Comparison of ENCODE assay signal across 10 cellular contexts in genomic region chr16:89314357-89314756, GRCh38.
DNase-seq lines count a peak whose midpoint lies in the region; ATAC-seq and TF ChIP-seq lines count a peak whose summit lies in the region.
"Had no signal": no experiment of that assay in that cellular context is flagged by ENCODE, and none has a peak within 500 bp of the region (broad histone marks: within the 10 kb centered on the region; RNA-seq: fewer than 3 reads in every experiment).

No MANE protein-coding gene starts in this region.

- no peak for TF ChIP-seq EP300 in esophagus muscularis mucosa (IDR thresholded peaks at IDR 0.05)

- peak overlapping the region; percentile 86 for H3K4me3 Mint-ChIP-seq in natural killer cell treated with Interleukin-12 subunit alpha and Interleukin-12 subunit beta and Interleukin-15 and Interleukin-18, amount 100 ng/mL, for 72 hours

- ATAC-seq in natural killer cell treated with Interleukin-12 subunit alpha and Interleukin-12 subunit beta and Interleukin-15 and Interleukin-18, amount 100 ng/mL, for 72 hours: no peak

- no peak overlapping the region for H3K4me3 ChIP-seq in BLaER1 treated with 17β-estradiol and CSF1 and Interleukin-3, amounts not matched to agents 10 nM and 100 nM
- H3K4me3 ChIP-seq in H7 (ENCODE audit: insufficient read depth, low read depth, low read length) (no peak overlapping the region), esophagus muscularis mucosa (no peak overlapping the region)

- 0 out of 22 replicates have a peak overlapping the region, but pooled peaks of 3 of the 11 experiments have one; percentile 8 to 23 (median 17) for H3K9ac ChIP-seq in BLaER1 treated with 17β-estradiol and CSF1 and Interleukin-3, amounts not matched to agents 10 nM and 100 nM

- peak overlapping the region; percentile 81 to 93 for H3K27ac Mint-ChIP-seq in natural killer cell treated with Interleukin-12 subunit alpha and Interleukin-12 subunit beta and Interleukin-15 and Interleukin-18, amount 100 ng/mL, for 72 hours

- TF ChIP-seq CTCF in esophagus muscularis mucosa (IDR thresholded peaks at IDR 0.05): no peak

- no peaks in the 10 kb centered on the region for H3K9me3 ChIP-seq in BLaER1 treated with 17β-estradiol and CSF1 and Interleukin-3, amounts not matched to agents 10 nM and 100 nM (replicated peaks in 1 of 11)
- H3K9me3 ChIP-seq in esophagus muscularis mucosa: no peaks in the 10 kb centered on the region
- H3K9me3 ChIP-seq: BE2C had no signal

- peaks cover 67 to 85% (median 71%) of the 10 kb centered on the region in 10 experiments for H3K4me1 ChIP-seq in BLaER1 treated with 17β-estradiol and CSF1 and Interleukin-3, amounts not matched to agents 10 nM and 100 nM
- H3K4me1 ChIP-seq in esophagus muscularis mucosa: peaks cover 51 to 72% (median 68%) of the 10 kb centered on the region in 4 donors

- intact Hi-C loops in esophagus muscularis mucosa (cut with DNase I): no loop called here

- no peak overlapping the region for H3K27ac ChIP-seq in BLaER1 treated with 17β-estradiol and CSF1 and Interleukin-3, amounts not matched to agents 10 nM and 100 nM
- H3K27ac ChIP-seq in angular gyrus (ENCODE audit: low read depth, low read length): peak overlapping the region; percentile 72
- no peak overlapping the region for H3K27ac ChIP-seq in esophagus muscularis mucosa (replicated peaks in 1 of 4)

- H3K9me3 Mint-ChIP-seq in natural killer cell treated with Interleukin-12 subunit alpha and Interleukin-12 subunit beta and Interleukin-15 and Interleukin-18, amount 100 ng/mL, for 72 hours: no peaks in the 10 kb centered on the region

- no peaks in the 10 kb centered on the region for H3K36me3 Mint-ChIP-seq in natural killer cell treated with Interleukin-12 subunit alpha and Interleukin-12 subunit beta and Interleukin-15 and Interleukin-18, amount 100 ng/mL, for 72 hours

- H3K27me3 Mint-ChIP-seq in natural killer cell treated with Interleukin-12 subunit alpha and Interleukin-12 subunit beta and Interleukin-15 and Interleukin-18, amount 100 ng/mL, for 72 hours: no peaks in the 10 kb centered on the region

- TF ChIP-seq POLR2A in esophagus muscularis mucosa (IDR thresholded peaks at IDR 0.05; ENCODE audit: low read depth): no peak

- peaks cover 52 to 92% (median 85%) of the 10 kb centered on the region in 11 experiments for H3K36me3 ChIP-seq in BLaER1 treated with 17β-estradiol and CSF1 and Interleukin-3, amounts not matched to agents 10 nM and 100 nM
- peaks cover 4% of the 10 kb centered on the region for H3K36me3 ChIP-seq in H7 (replicated peaks; ENCODE audit: control insufficient read depth, insufficient read depth, low read length)
- peaks cover 16 to 32% (median 26%) of the 10 kb centered on the region in 4 donors for H3K36me3 ChIP-seq in esophagus muscularis mucosa

- peaks cover 100% of the 10 kb centered on the region in 11 experiments for H4K20me1 ChIP-seq in BLaER1 treated with 17β-estradiol and CSF1 and Interleukin-3, amounts not matched to agents 10 nM and 100 nM

- H3K27me3 ChIP-seq in BLaER1 treated with 17β-estradiol and CSF1 and Interleukin-3, amounts not matched to agents 10 nM and 100 nM: no peaks in the 10 kb centered on the region
- H3K27me3 ChIP-seq in H7 (ENCODE audit: control insufficient read depth, insufficient read depth, low read length) (no peaks in the 10 kb centered on the region), esophagus muscularis mucosa (no peaks in the 10 kb centered on the region)
- H3K27me3 ChIP-seq: BE2C had no signal

- peaks cover 68 to 72% of the 10 kb centered on the region in 2 donors for H3K4me1 Mint-ChIP-seq in natural killer cell treated with Interleukin-12 subunit alpha and Interleukin-12 subunit beta and Interleukin-15 and Interleukin-18, amount 100 ng/mL, for 72 hours (ENCODE audit: low read depth in 2 of 2)

- DNase-seq in T-helper 22 cell (ENCODE audit: low read depth) (peak; percentile 56), H7 (no peak), GM03348 (ENCODE audit: low spot score) (no peak), esophagus muscularis mucosa (ENCODE audit: extremely low spot score) (no peak), NCI-H1694 (lab: John Stamatoyannopoulos, UW) (no peak)
- no peak for DNase-seq in natural killer cell treated with Interleukin-12 subunit alpha and Interleukin-12 subunit beta and Interleukin-15 and Interleukin-18, amount 100 ng/mL, for 72 hours (ENCODE audit: low spot score)
- DNase-seq: BE2C, NCI-H774 had no signal

- H3K4me2 ChIP-seq in BLaER1 treated with 17β-estradiol and CSF1 and Interleukin-3, amounts not matched to agents 10 nM and 100 nM: peak overlapping the region in 10 of 11 experiments; percentile 15 to 97 (median 88); a peak in 17 of 22 replicates

- WGBS in esophagus muscularis mucosa: 76% methylated on average over 14 of the region's 14 CpGs
